Comparison of ENCODE assay signal across 1 cellular context in genomic region chr19:44774614-44775013, GRCh38.
TF ChIP-seq lines count a peak whose summit lies in the region.

No MANE protein-coding gene starts in this region.

TF ChIP-seq in IMR-90, 13 proteins besides CTCF, POLR2A, EP300 and RAD21:
- no peak for TF ChIP-seq USF2 (IDR thresholded peaks at IDR 0.05; ENCODE audit: low read depth, low read length)
- TF ChIP-seq SMC3 (IDR thresholded peaks at IDR 0.05; ENCODE audit: low read depth, low read length), result no peak
- TF ChIP-seq MAFK (IDR thresholded peaks at IDR 0.05; ENCODE audit: low read depth, low read length), result no peak
- no peak for TF ChIP-seq ELK1 (IDR thresholded peaks at IDR 0.05; ENCODE audit: borderline replicate concordance, low read depth, low read length)
- no peak for TF ChIP-seq MAZ (IDR thresholded peaks at IDR 0.05; ENCODE audit: borderline replicate concordance, low read depth, low read length)
- no peak for TF ChIP-seq RFX5 (IDR thresholded peaks at IDR 0.05; ENCODE audit: low read depth, low read length)
- no peak; the same call in 1 of the 2 replicates for TF ChIP-seq CEBPB (IDR thresholded peaks at IDR 0.05; ENCODE audit: low read depth, low read length)
- no peak for TF ChIP-seq NFE2L2 (IDR thresholded peaks at IDR 0.05; ENCODE audit: low read depth, low read length)
- TF ChIP-seq RCOR1 (IDR thresholded peaks at IDR 0.05; ENCODE audit: insufficient replicate concordance, low read length), result no peak
- no peak for TF ChIP-seq FOS (IDR thresholded peaks at IDR 0.05; ENCODE audit: low read depth, low read length)
- TF ChIP-seq CHD1 (IDR thresholded peaks at IDR 0.05; ENCODE audit: low read depth, low read length), result no peak
- no peak for TF ChIP-seq MXI1 (IDR thresholded peaks at IDR 0.05; ENCODE audit: borderline replicate concordance, low read depth, low read length)
- no peak for TF ChIP-seq BHLHE40 (IDR thresholded peaks at IDR 0.05; ENCODE audit: low read depth, low read length)
TF ChIP-seq in IMR-90: peak in this region for 0.
